11 cellular contexts compared by ENCODE assay signal in the genomic region with DNA sequence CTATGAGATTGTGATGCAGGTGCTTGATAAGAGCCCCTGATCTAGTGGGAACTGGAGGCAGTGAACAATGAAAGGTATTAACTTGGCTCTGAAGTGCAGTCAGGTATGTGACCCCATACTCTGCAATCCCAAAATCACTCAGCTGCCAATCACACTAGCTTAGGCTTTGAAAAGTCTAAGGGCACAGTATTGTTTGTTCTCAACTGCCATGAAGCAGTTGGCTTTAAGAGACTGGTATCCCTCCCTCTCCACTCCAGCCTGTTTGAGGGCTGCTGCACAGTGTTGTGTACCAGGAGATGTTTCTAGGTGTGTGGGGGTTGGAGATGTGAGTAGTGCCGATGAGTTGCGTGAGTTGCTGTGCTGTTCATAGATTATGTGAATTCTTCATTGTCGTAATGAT. TPM values are rescaled to one million over a fixed set of nuclear protein-coding genes. Genes with fewer than 3 reads are reported as not detected.
DNase-seq lines count a peak whose midpoint lies in the region; ATAC-seq, FAIRE-seq and TF ChIP-seq lines count a peak whose summit lies in the region.
"Had no signal": no experiment of that assay in that cellular context is flagged by ENCODE, and none has a peak within 500 bp of the region (broad histone marks: within the 10 kb centered on the region; RNA-seq: fewer than 3 reads in every experiment).

No MANE protein-coding gene starts in this region.

- peaks cover 69% of the 10 kb centered on the region for H3K4me1 ChIP-seq in CD4-positive, alpha-beta memory T cell (ENCODE audit: insufficient read depth, low read length)
- peaks cover 34% of the 10 kb centered on the region for H3K4me1 ChIP-seq in endothelial cell of umbilical vein (ENCODE audit: control insufficient read depth, extremely low read depth, insufficient read depth, low read length)

- H3K9ac ChIP-seq in endothelial cell of umbilical vein (replicated peaks; ENCODE audit: extremely low read depth, insufficient read depth, low read length), result no peak overlapping the region

- H3K4me3 ChIP-seq in CD4-positive, alpha-beta memory T cell (ENCODE audit: low read length in 2 of 2), result no peak overlapping the region
- H3K4me3 ChIP-seq in endothelial cell of umbilical vein (replicated peaks in 1 of 3; ENCODE audit: insufficient read depth in 1 of 3, low read depth in 1 of 3, low read length in 3 of 3), result peak overlapping the region in 2 of 3 experiments; percentile 75 to 98
- H3K4me3 ChIP-seq in MG63, result no peak overlapping the region

- no peaks in the 10 kb centered on the region for H3K9me3 Mint-ChIP-seq in CD4-positive, alpha-beta memory T cell

- peaks cover 4 to 10% of the 10 kb centered on the region in 2 donors for H3K36me3 Mint-ChIP-seq in CD4-positive, alpha-beta memory T cell

- TF ChIP-seq CTCF in endothelial cell of umbilical vein (IDR thresholded peaks at IDR 0.05; ENCODE audit: extremely low read depth in 1 of 2, insufficient read depth in 1 of 2, low read depth in 1 of 2, low read length in 2 of 2), result no peak

- POLR2A ChIA-PET in CD4-positive, alpha-beta memory T cell (lab: Charles Lee; ENCODE audit: partially characterized antibody), result interaction anchor here (0.9 to 2.3 kb wide), 2 partner anchors 28 to 106 kb away, joined by 3 to 38 read pairs; no protein-coding TSS in a partner anchor
- POLR2A ChIA-PET in endothelial cell of umbilical vein (lab: Charles Lee), result interaction anchor here (0.6 kb wide), 1 partner anchor 29 kb away, joined by 5 read pairs; no protein-coding TSS in a partner anchor

- H3K27ac Mint-ChIP-seq in CD4-positive, alpha-beta memory T cell, result peak overlapping the region in 5 of 7 donors; percentile 7 to 85 (median 38)

- TF ChIP-seq POLR2A in endothelial cell of umbilical vein (IDR thresholded peaks at IDR 0.05; ENCODE audit: low read depth, low read length), result no peak

- intact Hi-C loops in CD4-positive, alpha-beta memory T cell (cut with micrococcal nuclease), result no loop called here
- intact Hi-C loops in endothelial cell of umbilical vein (cut with micrococcal nuclease), result loop anchor here (2.0 to 5.0 kb wide), 2 partner anchors 33 to 373 kb away; a partner anchor contains a TSS

- H2AFZ ChIP-seq in endothelial cell of umbilical vein (ENCODE audit: low read depth, low read length), result no peak overlapping the region

- no peak for ATAC-seq in HG03520 (IDR thresholded peaks at IDR 0.05; ENCODE audit: unreplicated experiment)
- ATAC-seq in HG02798 (IDR thresholded peaks at IDR 0.05; ENCODE audit: poor library complexity, unreplicated experiment), result no peak

- H3K4me3 Mint-ChIP-seq in CD4-positive, alpha-beta memory T cell, result peak overlapping the region in 7 of 8 donors; percentile 12 to 93 (median 90)

- H3K4me1 Mint-ChIP-seq in CD4-positive, alpha-beta memory T cell, result peaks cover 52 to 76% (median 62%) of the 10 kb centered on the region in 4 donors

- dilution Hi-C loops in endothelial cell of umbilical vein (cut with MboI; ENCODE audit: extremely low pct_ligation_motif_present, low sequenced_read_pairs), result loop anchor here (25.0 kb wide), 1 partner anchor 103 kb away; no protein-coding TSS in a partner anchor

- H3K9me1 ChIP-seq in endothelial cell of umbilical vein (replicated peaks; ENCODE audit: control insufficient read depth, extremely low read depth, insufficient read depth, low read length), result no peaks in the 10 kb centered on the region

- no TSS peak for BruUV-seq in endothelial cell of umbilical vein (replicated peaks; lab: Mats Ljungman, UMichigan)

- H3K27me3 ChIP-seq in CD4-positive, alpha-beta memory T cell (ENCODE audit: insufficient read depth, low read length), result no peaks in the 10 kb centered on the region
- no peaks in the 10 kb centered on the region for H3K27me3 ChIP-seq in endothelial cell of umbilical vein (ENCODE audit: control insufficient read depth in 2 of 2, insufficient read depth in 2 of 2, low read length in 2 of 2)
- H3K27me3 ChIP-seq in MG63, result peaks cover 16% of the 10 kb centered on the region
- H3K27me3 ChIP-seq: testis had no signal

- peaks cover 4% of the 10 kb centered on the region for H4K20me1 ChIP-seq in endothelial cell of umbilical vein (replicated peaks; ENCODE audit: control insufficient read depth, extremely low read depth, insufficient read depth, low read length)

- no peak for FAIRE-seq in endothelial cell of umbilical vein (lab: Jason Lieb, UNC)

- no peaks in the 10 kb centered on the region for H3K27me3 Mint-ChIP-seq in CD4-positive, alpha-beta memory T cell

- peaks cover 51% of the 10 kb centered on the region for H3K79me2 ChIP-seq in endothelial cell of umbilical vein (ENCODE audit: control insufficient read depth, insufficient read depth, low read length)

- H3K9me3 ChIP-seq in CD4-positive, alpha-beta memory T cell (ENCODE audit: control insufficient read depth in 1 of 2, low read length in 2 of 2), result no peaks in the 10 kb centered on the region
- H3K9me3 ChIP-seq in endothelial cell of umbilical vein (replicated peaks; ENCODE audit: control insufficient read depth, insufficient read depth, low read length), result no peaks in the 10 kb centered on the region
- no peaks in the 10 kb centered on the region for H3K9me3 ChIP-seq in MG63
- H3K9me3 ChIP-seq: testis had no signal

- DNase-seq in CD4-positive, alpha-beta memory T cell, result no peak
- DNase-seq in NCI-H345 treated with DMSO at 0.1 percent for 48 hours (lab: John Stamatoyannopoulos, UW; ENCODE audit: unreplicated experiment) (peak; percentile 13), endothelial cell of umbilical vein (ENCODE audit: low read depth, low spot score) (no peak), pons (ENCODE audit: low spot score) (peak; percentile 50), MG63 (no peak)
- DNase-seq: DMS153, KG1, NCI-H524 treated with DMSO at 0.1 percent for 48 hours had no signal

- H3K36me3 ChIP-seq in CD4-positive, alpha-beta memory T cell (ENCODE audit: insufficient read depth, low read length), result no peaks in the 10 kb centered on the region
- H3K36me3 ChIP-seq in endothelial cell of umbilical vein (ENCODE audit: control insufficient read depth in 2 of 2, extremely low read depth in 1 of 2, insufficient read depth in 2 of 2, low read length in 2 of 2) (peaks cover 0 to 4% of the 10 kb centered on the region in 2 experiments), MG63 (no peaks in the 10 kb centered on the region)

- no peak overlapping the region for H3K27ac ChIP-seq in CD4-positive, alpha-beta memory T cell (ENCODE audit: low read depth, low read length)
- H3K27ac ChIP-seq in endothelial cell of umbilical vein (ENCODE audit: insufficient read depth, low read depth, low read length), result no peak overlapping the region

- peak overlapping the region; percentile 51 for H3K4me2 ChIP-seq in endothelial cell of umbilical vein (ENCODE audit: insufficient read depth, low read length)

- CTCF ChIA-PET in CD4-positive, alpha-beta memory T cell (lab: Charles Lee; ENCODE audit: partially characterized antibody), result interaction anchor here (1.2 to 1.9 kb wide), 2 partner anchors 23 to 374 kb away, joined by 3 to 4 read pairs; a partner anchor contains a TSS
- CTCF ChIA-PET in endothelial cell of umbilical vein (lab: Charles Lee), result interaction anchor here (0.7 to 3.5 kb wide), 5 partner anchors 74 to 198 kb away, joined by 3 to 15 read pairs (median 4); no protein-coding TSS in a partner anchor

TF ChIP-seq in endothelial cell of umbilical vein, 7 proteins besides CTCF, POLR2A, EP300 and RAD21:
- TF ChIP-seq POLR2AphosphoS5 (IDR thresholded peaks at IDR 0.05; ENCODE audit: insufficient read depth, low read depth, low read length), result no peak
- TF ChIP-seq, protein P1, sequence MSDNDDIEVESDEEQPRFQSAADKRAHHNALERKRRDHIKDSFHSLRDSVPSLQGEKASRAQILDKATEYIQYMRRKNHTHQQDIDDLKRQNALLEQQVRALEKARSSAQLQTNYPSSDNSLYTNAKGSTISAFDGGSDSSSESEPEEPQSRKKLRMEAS (IDR thresholded peaks at IDR 0.05; ENCODE audit: insufficient read depth, insufficient read length), result no peak
- no peak for TF ChIP-seq JUN (IDR thresholded peaks at IDR 0.05; ENCODE audit: borderline replicate concordance, insufficient read depth, insufficient read length, low read depth)
- no peak for TF ChIP-seq FOS (IDR thresholded peaks at IDR 0.05; ENCODE audit: borderline replicate concordance, insufficient read depth, low read length)
- no peak for TF ChIP-seq GATA2 (IDR thresholded peaks at IDR 0.05; ENCODE audit: insufficient read depth, insufficient read length, low read depth, low read length)
- no peak for TF ChIP-seq EZH2 (IDR thresholded peaks at IDR 0.05; ENCODE audit: borderline replicate concordance, low read depth, low read length, severe bottlenecking)

RNA-seq across cellular contexts. Expression of a gene that starts 2.4 kb away (rescaled TPM):
- total RNA-seq in CD4-positive, alpha-beta memory T cell, result 10 to 100 TPM; 42.2 to 42.4 TPM
- polyA plus RNA-seq in CD4-positive, alpha-beta memory T cell, result 10 to 100 TPM in 1 of 2 donors, 1 to 10 TPM in 1; 9.9 to 20.3 TPM
- 59.5 and 66.8 TPM in 2 replicates for total RNA-seq in endothelial cell of umbilical vein
- polyA plus RNA-seq in endothelial cell of umbilical vein, result 29.4 and 36.5 TPM in 2 replicates
- polyA plus RNA-seq in endothelial cell of umbilical vein (2011; cell fraction: cytosol; rRNA removed), result 36.3 and 39.7 TPM in 2 replicates
- polyA plus RNA-seq in endothelial cell of umbilical vein (2011; cell fraction: nucleus; rRNA removed), result 92.6 and 95.6 TPM in 2 replicates
- 22.3 and 25.8 TPM in 2 replicates for polyA plus RNA-seq in endothelial cell of umbilical vein (2012)
- 155 and 163 TPM in 2 replicates for polyA minus RNA-seq in endothelial cell of umbilical vein
- polyA minus RNA-seq in endothelial cell of umbilical vein (2011; cell fraction: cytosol; rRNA and poly(A)+ RNA removed), result 2.6 TPM
- polyA minus RNA-seq in endothelial cell of umbilical vein (2011; cell fraction: nucleus; rRNA and poly(A)+ RNA removed), result 117 and 159 TPM in 2 replicates
- total RNA-seq in MG63 (2014; rRNA removed; shearing (Covaris generic); ENCODE audit: low replicate concordance), result 1.4 and 1.9 TPM in 2 replicates

Comparison
In these comparisons a context has a peak if more than half of its experiments do, and no peak if none do; other contexts are left out.
1. DNase-seq: peak in NCI-H345 treated with DMSO at 0.1 percent for 48 hours (single experiment) and pons (single experiment); none in CD4-positive, alpha-beta memory T cell (0 of 5), endothelial cell of umbilical vein (single experiment) and MG63 (single experiment).
2. H3K4me3 ChIP-seq: peak in endothelial cell of umbilical vein (2 of 3); none in CD4-positive, alpha-beta memory T cell (0 of 2) and MG63 (single experiment).
3. RNA of a gene that starts 2.4 kb away (total RNA-seq): 59.5 to 66.8 TPM in endothelial cell of umbilical vein and 42.2 to 42.4 TPM in CD4-positive, alpha-beta memory T cell; 1.4 to 1.9 TPM in MG63; every median in the first group is over 10 times any median in the second.